In the genomic region with DNA sequence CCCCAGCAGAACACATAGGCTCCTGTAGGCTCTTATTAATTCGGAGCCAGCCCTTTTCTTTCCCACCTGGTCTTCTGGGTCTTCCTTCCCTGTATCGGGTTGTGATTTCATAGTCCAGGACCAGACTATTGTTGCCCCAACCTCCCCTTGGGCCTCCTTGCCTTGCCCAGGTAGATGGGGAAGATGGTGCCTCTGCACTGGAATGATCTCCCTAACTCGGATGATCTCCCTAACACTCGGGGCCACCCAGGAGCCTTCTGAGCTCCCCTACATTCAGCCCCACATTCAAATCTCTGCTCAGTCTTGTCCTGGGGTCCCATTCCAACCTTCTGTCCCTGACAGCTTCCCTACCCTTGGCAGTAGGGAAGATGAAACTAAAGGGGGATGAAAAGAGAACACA, we compare ENCODE assay signal across 12 cellular contexts. TPM values are rescaled to one million over a fixed set of nuclear protein-coding genes. Genes with fewer than 3 reads are reported as not detected.
DNase-seq lines count a peak whose midpoint lies in the region; ATAC-seq and TF ChIP-seq lines count a peak whose summit lies in the region.
"Had no signal": no experiment of that assay in that cellular context is flagged by ENCODE, and none has a peak within 500 bp of the region (broad histone marks: within the 10 kb centered on the region; RNA-seq: fewer than 3 reads in every experiment).

No MANE protein-coding gene starts in this region.

- peaks cover 58% of the 10 kb centered on the region for H3K4me1 Mint-ChIP-seq in activated T-cell treated with anti-CD3 and anti-CD28 coated beads, Interleukin-2, amount 50 U/mL, for 4 hours (ENCODE audit: low read depth)
- H3K4me1 Mint-ChIP-seq in activated CD8-positive, alpha-beta T cell treated with anti-CD3 and anti-CD28 coated beads for 36 hours (ENCODE audit: low read depth): peaks cover 45% of the 10 kb centered on the region

- no peaks in the 10 kb centered on the region for H3K9me3 Mint-ChIP-seq in activated T-cell treated with anti-CD3 and anti-CD28 coated beads, Interleukin-2, amount 50 U/mL, for 4 hours
- no peaks in the 10 kb centered on the region for H3K9me3 Mint-ChIP-seq in activated CD8-positive, alpha-beta T cell treated with anti-CD3 and anti-CD28 coated beads for 36 hours
- H3K9me3 Mint-ChIP-seq: neural progenitor cell had no signal

- no peak for TF ChIP-seq EP300 in stomach (IDR thresholded peaks at IDR 0.05)

- no peak overlapping the region for H3K4me3 ChIP-seq in stomach
- H3K4me3 ChIP-seq: K562, neural progenitor cell had no signal

- peaks cover 18% of the 10 kb centered on the region for H3K36me3 Mint-ChIP-seq in activated T-cell treated with anti-CD3 and anti-CD28 coated beads, Interleukin-2, amount 50 U/mL, for 4 hours (ENCODE audit: insufficient read depth)
- peaks cover 18% of the 10 kb centered on the region for H3K36me3 Mint-ChIP-seq in activated CD8-positive, alpha-beta T cell treated with anti-CD3 and anti-CD28 coated beads for 36 hours (ENCODE audit: low read depth)
- H3K36me3 Mint-ChIP-seq: neural progenitor cell had no signal

- TF ChIP-seq POLR2A in stomach (IDR thresholded peaks at IDR 0.05): no peak

- ATAC-seq in activated T-cell treated with anti-CD3 and anti-CD28 coated beads, Interleukin-2, amount 50 U/mL, for 4 hours: no peak
- no peak for ATAC-seq in activated CD8-positive, alpha-beta T cell treated with anti-CD3 and anti-CD28 coated beads for 36 hours
- no peak for ATAC-seq in GM21367 (IDR thresholded peaks at IDR 0.05; ENCODE audit: unreplicated experiment)
- ATAC-seq: K562 had no signal

- H3K4me1 ChIP-seq in stomach: peaks cover 47 to 72% (median 71%) of the 10 kb centered on the region in 4 donors
- H3K4me1 ChIP-seq: neural progenitor cell had no signal

- H3K27me3 ChIP-seq in stomach: no peaks in the 10 kb centered on the region

- peak overlapping the region in 4 of 5 donors; percentile 48 to 99 (median 96) for H3K27ac ChIP-seq in stomach
- H3K27ac ChIP-seq: neural progenitor cell had no signal

- no peaks in the 10 kb centered on the region for H3K27me3 Mint-ChIP-seq in activated T-cell treated with anti-CD3 and anti-CD28 coated beads, Interleukin-2, amount 50 U/mL, for 4 hours (ENCODE audit: low read depth)
- H3K27me3 Mint-ChIP-seq in activated CD8-positive, alpha-beta T cell treated with anti-CD3 and anti-CD28 coated beads for 36 hours: no peaks in the 10 kb centered on the region

- CTCF ChIA-PET in activated CD8-positive, alpha-beta T cell treated with anti-CD3 and anti-CD28 coated beads for 36 hours (lab: Charles Lee): interaction anchor here (0.8 to 1.8 kb wide), 6 partner anchors 27 to 107 kb away, joined by 3 to 4 read pairs (median 3); no protein-coding TSS in a partner anchor

- no peak for TF ChIP-seq CTCF in activated CD8-positive, alpha-beta T cell treated with anti-CD3 and anti-CD28 coated beads for 36 hours (IDR thresholded peaks at IDR 0.05)
- TF ChIP-seq CTCF in stomach (IDR thresholded peaks at IDR 0.05): no peak

- peak; percentile 26 to 29 for DNase-seq in activated T-cell treated with anti-CD3 and anti-CD28 coated beads, Interleukin-2, amount 50 U/mL, for 48 hours
- no peak for DNase-seq in activated T-cell treated with anti-CD3 and anti-CD28 coated beads, Interleukin-2, amount 50 U/mL, for 4 hours
- DNase-seq in activated CD8-positive, alpha-beta T cell treated with anti-CD3 and anti-CD28 coated beads for 36 hours: no peak
- peak; percentile 21 for DNase-seq in islet precursor cell
- DNase-seq in stomach: peak; percentile 23
- DNase-seq in NCI-H524 treated with DMSO at 0.1 percent for 48 hours (lab: John Stamatoyannopoulos, UW): no peak
- no peak for DNase-seq in NCI-H128 (lab: John Stamatoyannopoulos, UW; ENCODE audit: unreplicated experiment)
- DNase-seq: aorta, NCI-H2029 had no signal

- H3K9me3 ChIP-seq in stomach: no peaks in the 10 kb centered on the region

- WGBS in stomach, 5 donors: 67 to 99% (median 96%) methylated on average over 4 of the region's 4 CpGs

- H3K36me3 ChIP-seq in stomach: peaks cover under 1 to 14% (median 2%) of the 10 kb centered on the region in 4 donors
- H3K36me3 ChIP-seq: neural progenitor cell had no signal

- H3K27ac Mint-ChIP-seq in activated CD8-positive, alpha-beta T cell treated with anti-CD3 and anti-CD28 coated beads for 36 hours: peak overlapping the region; percentile 99
- H3K27ac Mint-ChIP-seq: neural progenitor cell had no signal

- intact Hi-C loops in activated CD8-positive, alpha-beta T cell treated with anti-CD3 and anti-CD28 coated beads for 36 hours (cut with micrococcal nuclease): loop anchor here (5.0 to 10.0 kb wide), 3 partner anchors 36 to 388 kb away; no protein-coding TSS in a partner anchor
- intact Hi-C loops in stomach (cut with DNase I; ENCODE audit: low total_unique reads): no loop called here

- POLR2A ChIA-PET in activated CD8-positive, alpha-beta T cell treated with anti-CD3 and anti-CD28 coated beads for 36 hours (lab: Charles Lee): interaction anchor here (0.5 to 36.6 kb wide), 5 partner anchors 17 to 112 kb away, joined by 3 to 1641 read pairs (median 393); a partner anchor contains a TSS

- no peak overlapping the region for H3K4me3 Mint-ChIP-seq in activated T-cell treated with anti-CD3 and anti-CD28 coated beads, Interleukin-2, amount 50 U/mL, for 4 hours
- no peak overlapping the region for H3K4me3 Mint-ChIP-seq in activated CD8-positive, alpha-beta T cell treated with anti-CD3 and anti-CD28 coated beads for 36 hours
- H3K4me3 Mint-ChIP-seq: neural progenitor cell had no signal

RNA-seq across cellular contexts. Expression of a gene that starts 2.7 kb away (rescaled TPM):
- 100 to 1,000 TPM; 342 to 390 (median 377) TPM for total RNA-seq in activated T-cell treated with anti-CD3 and anti-CD28 coated beads, Interleukin-2, amount 50 U/mL, for 4 hours
- 100 to 1,000 TPM; 121 to 128 TPM for total RNA-seq in activated CD8-positive, alpha-beta T cell treated with anti-CD3 and anti-CD28 coated beads for 36 hours
- 100 to 1,000 TPM in 2 of 5 donors, 10 to 100 TPM in 3; 18.0 to 256 (median 91.5) TPM for total RNA-seq in stomach
- 10 to 100 TPM; 17.1 to 80.2 (median 49.1) TPM for polyA plus RNA-seq in stomach

RNA-seq across cellular contexts. Expression of a gene that starts 50.1 kb away (rescaled TPM):
- 10 to 100 TPM in 2 of 3 donors, 1 to 10 TPM in 1; 3.6 to 24.1 (median 17.5) TPM for total RNA-seq in activated T-cell treated with anti-CD3 and anti-CD28 coated beads, Interleukin-2, amount 50 U/mL, for 4 hours
- 1 to 10 TPM; 1.6 to 1.7 TPM for total RNA-seq in activated CD8-positive, alpha-beta T cell treated with anti-CD3 and anti-CD28 coated beads for 36 hours
- total RNA-seq in stomach: not detected
- not detected for polyA plus RNA-seq in stomach
- total RNA-seq: aorta, K562 had no signal
- polyA plus RNA-seq: aorta had no signal

Comparison
In these comparisons a context has a peak if more than half of its experiments do, and no peak if none do; other contexts are left out.
1. DNase-seq: peak in activated T-cell treated with anti-CD3 and anti-CD28 coated beads, Interleukin-2, amount 50 U/mL, for 48 hours (2 of 2), islet precursor cell (single experiment) and stomach (single experiment); none in activated T-cell treated with anti-CD3 and anti-CD28 coated beads, Interleukin-2, amount 50 U/mL, for 4 hours (single experiment), activated CD8-positive, alpha-beta T cell treated with anti-CD3 and anti-CD28 coated beads for 36 hours (single experiment), NCI-H524 treated with DMSO at 0.1 percent for 48 hours (single experiment) and NCI-H128 (single experiment).